In genomic region chr18:45538444-45538843, GRCh38 we compare ENCODE assay signal across 18 cellular contexts.
"Had no signal": no experiment of that assay in that cellular context is flagged by ENCODE, and none has a peak within 500 bp of the region (broad histone marks: within the 10 kb centered on the region; RNA-seq: fewer than 3 reads in every experiment).

No MANE protein-coding gene starts in this region.

- H3K4me1 Mint-ChIP-seq: immature natural killer cell had no signal

- DNase-seq: effector memory CD8-positive, alpha-beta T cell; glutamatergic neuron; immature natural killer cell; left colon; left ventricle myocardium superior; mesenchymal stem cell; midbrain; occipital lobe; pancreas; right cardiac atrium; stimulated activated CD4-positive, alpha-beta T cell treated with anti-CD3 and anti-CD28 coated beads, Interleukin-2, amount 100 ng/mL, for 48 hours; stimulated activated naive CD8-positive, alpha-beta T cell treated with anti-CD3 and anti-CD28 coated beads, Interleukin-15, Interleukin-2, amounts not matched to agents 100 U/mL and 50 U/mL, for 24 hours; thyroid gland had no signal

- ATAC-seq: effector memory CD8-positive, alpha-beta T cell; gastroesophageal sphincter; left colon; left ventricle myocardium superior; natural killer cell treated with Interleukin-12 subunit alpha and Interleukin-12 subunit beta and Interleukin-15 and Interleukin-18, amount 100 ng/mL, for 72 hours; pancreas; right cardiac atrium; stimulated activated naive CD8-positive, alpha-beta T cell treated with anti-CD3 and anti-CD28 coated beads, Interleukin-15, Interleukin-2, amounts not matched to agents 100 U/mL and 50 U/mL, for 24 hours had no signal

- H3K4me3 Mint-ChIP-seq: dendritic cell treated with granulocyte-macrophage colony-stimulating factor and Interleukin-4, amounts not matched to agents 40 ng/mL and 50 ng/mL, for 4 days; effector memory CD8-positive, alpha-beta T cell; immature natural killer cell; natural killer cell treated with Interleukin-12 subunit alpha and Interleukin-12 subunit beta and Interleukin-15 and Interleukin-18, amount 100 ng/mL, for 72 hours; type B pancreatic cell had no signal

- H3K27ac Mint-ChIP-seq: dendritic cell treated with granulocyte-macrophage colony-stimulating factor and Interleukin-4, amounts not matched to agents 40 ng/mL and 50 ng/mL, for 4 days; effector memory CD8-positive, alpha-beta T cell; immature natural killer cell; natural killer cell treated with Interleukin-12 subunit alpha and Interleukin-12 subunit beta and Interleukin-15 and Interleukin-18, amount 100 ng/mL, for 72 hours; progenitor cell of endocrine pancreas; type B pancreatic cell had no signal

- H3K27me3 Mint-ChIP-seq: dendritic cell treated with granulocyte-macrophage colony-stimulating factor and Interleukin-4, amounts not matched to agents 40 ng/mL and 50 ng/mL, for 4 days; progenitor cell of endocrine pancreas had no signal
